In genomic region chr7:17299477-17299991, GRCh38 we compare ENCODE assay signal across 8 cellular contexts. TPM values are rescaled to one million over a fixed set of nuclear protein-coding genes. Genes with fewer than 3 reads are reported as not detected.
DNase-seq lines count a peak whose midpoint lies in the region; ATAC-seq and TF ChIP-seq lines count a peak whose summit lies in the region.

No MANE protein-coding gene starts in this region.

- no peak for TF ChIP-seq CTCF in dorsolateral prefrontal cortex (IDR thresholded peaks at IDR 0.05 in 54 of 56, conservative IDR thresholded peaks at IDR 0.05 in 2 of 56; ENCODE audit: low read depth in 1 of 56, partially characterized antibody in 56 of 56)
- TF ChIP-seq CTCF in upper lobe of right lung (IDR thresholded peaks at IDR 0.05): no peak

- intact Hi-C loops in dorsolateral prefrontal cortex (cut with DNase I) (loop anchor here (2.0 to 10.0 kb wide), 2 partner anchors 155 to 317 kb away; no protein-coding TSS in a partner anchor), upper lobe of right lung (cut with DNase I) (no loop called here)

- WGBS in mesodermal cell (ENCODE audit: insufficient coverage in 2 of 2), 2 experiments: 2 to 6% methylated on average over 5 to 8 of the region's 13 CpGs

- H3K27ac ChIP-seq in dorsolateral prefrontal cortex (peak overlapping the region in 58 of 59 donors; percentile 52 to 98 (median 93)), mesodermal cell (ENCODE audit: low read depth, low read length, severe bottlenecking) (no peak overlapping the region), upper lobe of right lung (peak overlapping the region; percentile 98)

- ATAC-seq in HG03342 (IDR thresholded peaks at IDR 0.05; ENCODE audit: unreplicated experiment) (peak; percentile 7), upper lobe of right lung (peak; percentile 0)

- no peaks in the 10 kb centered on the region for H3K9me3 ChIP-seq in mesodermal cell (ENCODE audit: control insufficient read depth, low read length)
- no peaks in the 10 kb centered on the region for H3K9me3 ChIP-seq in upper lobe of right lung

- no peaks in the 10 kb centered on the region for H3K4me1 ChIP-seq in mesodermal cell (ENCODE audit: control insufficient read depth, insufficient read depth, low read length, poor library complexity, severe bottlenecking)
- peaks cover 20% of the 10 kb centered on the region for H3K4me1 ChIP-seq in upper lobe of right lung

- peak overlapping the region; percentile 58 to 99 (median 89) for H3K4me3 ChIP-seq in dorsolateral prefrontal cortex
- H3K4me3 ChIP-seq in mesodermal cell (ENCODE audit: extremely low read depth, insufficient read depth, low read length, poor library complexity, severe bottlenecking): peak overlapping the region; percentile 83
- H3K4me3 ChIP-seq in upper lobe of right lung: peak overlapping the region; percentile 97

- H3K36me3 ChIP-seq in mesodermal cell (ENCODE audit: control insufficient read depth, insufficient read depth, low read length) (no peaks in the 10 kb centered on the region), upper lobe of right lung (no peaks in the 10 kb centered on the region)

- DNase-seq in stimulated activated CD4-positive, alpha-beta T cell treated with anti-CD3 and anti-CD28 coated beads, Interleukin-1b, Interleukin-23, amount 100 ng/mL, for 48 hours: peak; percentile 6
- DNase-seq in stimulated activated CD4-positive, alpha-beta T cell treated with anti-CD3 and anti-CD28 coated beads, Interleukin-2, amount 100 ng/mL, for 48 hours: no peak
- DNase-seq in SW 1271 (lab: John Stamatoyannopoulos, UW): peak; percentile 14 to 75
- peak in 1 of 10 donors; percentile 7 for DNase-seq in dorsolateral prefrontal cortex
- DNase-seq in upper lobe of right lung: no peak
- DNase-seq in retina: no peak

- H3K27me3 ChIP-seq in dorsolateral prefrontal cortex (no peaks in the 10 kb centered on the region), upper lobe of right lung (no peaks in the 10 kb centered on the region)

RNA-seq across cellular contexts. Expression of gene AHR, which starts 1.1 kb away (rescaled TPM):
- total RNA-seq in dorsolateral prefrontal cortex (10 to 100 TPM in 119 of 120 experiments, 1 to 10 TPM in 1; 7.8 to 51.4 (median 18.7) TPM), upper lobe of right lung (118 TPM)
- 29.9 TPM for polyA plus RNA-seq in mesodermal cell (2013, experiment 1 of 2)
- polyA plus RNA-seq in mesodermal cell (2013, experiment 2 of 2): 26.8 TPM

Comparison
In these comparisons a context has a peak if more than half of its experiments do, and no peak if none do; other contexts are left out.
1. DNase-seq: peak in stimulated activated CD4-positive, alpha-beta T cell treated with anti-CD3 and anti-CD28 coated beads, Interleukin-1b, Interleukin-23, amount 100 ng/mL, for 48 hours (single experiment) and SW 1271 (2 of 2); none in stimulated activated CD4-positive, alpha-beta T cell treated with anti-CD3 and anti-CD28 coated beads, Interleukin-2, amount 100 ng/mL, for 48 hours (0 of 2), upper lobe of right lung (single experiment) and retina (single experiment).
2. Peak in every context shown above with its lines, with median percentiles within 50 percentile points of each other: H3K4me3 ChIP-seq.